In the genomic region with DNA sequence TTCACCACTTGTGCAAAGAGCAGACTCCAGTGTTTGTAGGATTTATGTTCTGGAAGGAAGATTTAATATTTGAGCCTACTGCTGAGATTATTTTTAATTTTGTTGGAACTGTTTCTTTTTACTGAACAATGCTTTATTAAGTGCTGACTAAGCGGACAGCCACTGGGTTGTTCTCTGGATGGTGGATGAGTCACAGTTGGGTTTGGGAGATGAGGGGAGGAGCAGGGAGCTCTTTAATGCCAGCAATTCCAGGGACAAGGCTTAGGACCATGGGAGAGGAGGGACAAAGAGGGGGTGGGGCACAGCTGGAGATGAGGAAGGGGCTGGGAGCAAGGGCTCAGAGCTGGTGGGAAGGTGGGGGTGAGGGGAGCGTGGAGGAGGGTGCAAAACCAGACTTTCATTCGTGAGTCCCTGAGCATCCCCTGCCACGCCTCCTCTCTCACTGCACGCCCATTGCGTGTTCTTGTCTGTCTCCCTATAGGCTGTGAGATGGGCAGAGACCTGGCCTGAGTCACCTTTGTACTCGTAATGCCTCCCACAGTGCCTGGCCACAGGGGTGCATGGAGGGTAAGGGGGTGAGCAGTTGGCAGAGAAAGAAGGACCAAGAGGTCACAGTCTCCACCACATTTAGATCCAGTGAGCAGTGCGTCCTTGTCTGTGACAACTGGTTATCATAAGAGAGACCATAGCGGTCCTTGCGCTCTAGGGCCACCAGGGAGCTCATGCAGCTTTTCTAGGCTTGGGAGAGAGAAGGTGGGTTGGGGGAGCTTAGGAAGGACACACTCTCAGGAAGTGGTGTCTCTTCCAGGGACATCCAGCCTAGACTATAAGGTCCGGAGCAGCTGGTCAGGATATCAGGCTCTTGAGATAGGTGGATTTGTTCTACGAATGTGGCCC, we compare ENCODE assay signal across 11 cellular contexts. TPM values are rescaled to one million over a fixed set of nuclear protein-coding genes. Genes with fewer than 3 reads are reported as not detected.
DNase-seq lines count a peak whose midpoint lies in the region; ATAC-seq, FAIRE-seq and TF ChIP-seq lines count a peak whose summit lies in the region.
"Had no signal": no experiment of that assay in that cellular context is flagged by ENCODE, and none has a peak within 500 bp of the region (broad histone marks: within the 10 kb centered on the region; RNA-seq: fewer than 3 reads in every experiment).

No MANE protein-coding gene starts in this region.

- H3K27me3 ChIP-seq in lung (ENCODE audit: control insufficient read depth, insufficient read depth): no peaks in the 10 kb centered on the region

- H3K9me3 ChIP-seq in A549: no peaks in the 10 kb centered on the region
- no peaks in the 10 kb centered on the region for H3K9me3 ChIP-seq in lung (ENCODE audit: control insufficient read depth in 2 of 2, insufficient read depth in 1 of 2, low read length in 1 of 2)

- H3K4me1 ChIP-seq in A549 (peaks cover 10% of the 10 kb centered on the region; the same call in 2 of the 3 replicates), lung (ENCODE audit: control insufficient read depth in 2 of 2, insufficient read depth in 2 of 2, low read length in 2 of 2) (peaks cover 0 to 4% of the 10 kb centered on the region in 2 donors)

- FAIRE-seq in A549 (lab: Jason Lieb, UNC) (no peak), HTR-8/SVneo (lab: Jason Lieb, UNC) (no peak)
- FAIRE-seq: TTC549 had no signal

- TF ChIP-seq CTCF in A549 (IDR thresholded peaks at IDR 0.05) (no peak), lung (IDR thresholded peaks at IDR 0.05; ENCODE audit: control extremely low read depth, extremely low read depth) (no peak)

- ATAC-seq in A549 (peak; percentile 26 to 36; a peak in 1 of 6 replicates), lung (ENCODE audit: insufficient read depth, low FRiP score) (peak; percentile 14)
- no peak for ATAC-seq in stimulated activated naive CD8-positive, alpha-beta T cell treated with anti-CD3 and anti-CD28 coated beads, Interleukin-15, Interleukin-2, amounts not matched to agents 100 U/mL and 50 U/mL, for 24 hours

- WGBS in A549 (ENCODE audit: missing lambda C conversion rate): 56% methylated on average over 12 of the region's 12 CpGs
- WGBS in lung, 2 donors: 84 to 85% methylated on average over 12 of the region's 12 CpGs

- no peak overlapping the region for H3K27ac ChIP-seq in A549
- peak overlapping the region in 1 of 2 donors; percentile 56 for H3K27ac ChIP-seq in lung (ENCODE audit: low read depth in 1 of 2, low read length in 1 of 2)
- H3K27ac ChIP-seq: C4-2B had no signal

- H3K4me3 ChIP-seq in A549 (no peak overlapping the region), lung (no peak overlapping the region)

- POLR2A ChIA-PET in A549 (lab: Yijun Ruan, JAX): no interaction called here

- DNase-seq in A549 (ENCODE audit: low read depth in 1 of 2, low spot score in 1 of 2) (no peak), HTR-8/SVneo (ENCODE audit: insufficient read length, low spot score) (peak; percentile 66), dermis blood vessel endothelial cell (peak; percentile 29), lung (ENCODE audit: low spot score) (no peak), SIG-M5 treated with dmso at 0.1 percent for 504 hours (lab: John Stamatoyannopoulos, UW; ENCODE audit: unreplicated experiment) (no peak), SK-N-DZ (ENCODE audit: low spot score) (no peak), NCI-H2196 treated with DMSO at 0.1 percent for 48 hours (lab: John Stamatoyannopoulos, UW; ENCODE audit: unreplicated experiment) (no peak)
- DNase-seq in stimulated activated naive CD8-positive, alpha-beta T cell treated with anti-CD3 and anti-CD28 coated beads, Interleukin-15, Interleukin-2, amounts not matched to agents 100 U/mL and 50 U/mL, for 24 hours: no peak
- DNase-seq: NCI-H2081 treated with DMSO at 0.1 percent for 48 hours had no signal

- CTCF ChIA-PET in A549 (lab: Yijun Ruan, JAX): interaction anchor here (0.6 to 6.6 kb wide), 7 partner anchors 11 to 151 kb away, joined by 3 to 68 read pairs (median 4); no protein-coding TSS in a partner anchor

- no peak for TF ChIP-seq EP300 in A549 (IDR thresholded peaks at IDR 0.05)

- no peaks in the 10 kb centered on the region for H3K36me3 ChIP-seq in lung (ENCODE audit: control insufficient read depth in 2 of 2, insufficient read depth in 2 of 2, low read length in 2 of 2)

- no peak for TF ChIP-seq POLR2A in A549 (IDR thresholded peaks at IDR 0.05; ENCODE audit: low read length)

- H3K4me2 ChIP-seq in A549: 0 out of 3 replicates have a peak overlapping the region, but pooled peaks have one; percentile 4

- no peak for TF ChIP-seq RAD21 in A549 (conservative IDR thresholded peaks at IDR 0.05 in 1 of 2, IDR thresholded peaks at IDR 0.05 in 1 of 2)

TF ChIP-seq in A549, 52 proteins besides CTCF, POLR2A, EP300 and RAD21:
- TF ChIP-seq ZC3H11A (IDR thresholded peaks at IDR 0.05) (no peak), FOSB (CRISPR knock-in tag; IDR thresholded peaks at IDR 0.05) (no peak), FOSL2 (IDR thresholded peaks at IDR 0.05) (no peak), FOSL2 (CRISPR knock-in tag; IDR thresholded peaks at IDR 0.05) (0 out of 2 replicates have a peak, but pooled peaks have one; percentile 42), BHLHE40 (IDR thresholded peaks at IDR 0.05; ENCODE audit: low read depth, low read length) (no peak), MYC (IDR thresholded peaks at IDR 0.05; ENCODE audit: borderline replicate concordance, low read length) (no peak), TFCP2L1 (CRISPR knock-in tag; IDR thresholded peaks at IDR 0.05) (no peak), JUN (IDR thresholded peaks at IDR 0.05) (no peak), CHD2 (IDR thresholded peaks at IDR 0.05; ENCODE audit: low read length, partially characterized antibody) (no peak), KDM1A (IDR thresholded peaks at IDR 0.05; ENCODE audit: low read depth) (no peak), RFX5 (IDR thresholded peaks at IDR 0.05) (no peak), CEBPB (IDR thresholded peaks at IDR 0.05) (no peak), JUNB (IDR thresholded peaks at IDR 0.05) (no peak), MAZ (IDR thresholded peaks at IDR 0.05; ENCODE audit: borderline replicate concordance, low read depth, low read length) (no peak), MAFK (IDR thresholded peaks at IDR 0.05; ENCODE audit: partially characterized antibody) (peak; percentile 96)
- TF ChIP-seq, protein P1, sequence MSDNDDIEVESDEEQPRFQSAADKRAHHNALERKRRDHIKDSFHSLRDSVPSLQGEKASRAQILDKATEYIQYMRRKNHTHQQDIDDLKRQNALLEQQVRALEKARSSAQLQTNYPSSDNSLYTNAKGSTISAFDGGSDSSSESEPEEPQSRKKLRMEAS (IDR thresholded peaks at IDR 0.05): no peak

RNA-seq across cellular contexts. Expression of a gene that starts 18.4 kb away (rescaled TPM):
- polyA plus RNA-seq in A549 (2011; rRNA removed) (1.4 and 1.7 TPM in 2 replicates), A549 (2017; fragmentation: RNase III; extraction: RNeasy Plus Mini Kit Qiagen cat#74134 plus additional on column Dnase treatment) (2.2 to 3.6 TPM (median 3.1 TPM) in 3 replicates), lung (under 1 TPM; 0.59 to 0.63 TPM)
- 2.5 and 3.1 TPM in 2 replicates for polyA plus RNA-seq in A549 (2012; cell fraction: cytosol; rRNA removed)
- 14.1 and 15.1 TPM in 2 replicates for polyA plus RNA-seq in A549 (2012; cell fraction: nucleus; rRNA removed)
- 0.91 and 2.2 TPM in 2 replicates for polyA minus RNA-seq in A549 (2011; rRNA and poly(A)+ RNA removed)
- total RNA-seq in dermis blood vessel endothelial cell (0.17 and 0.37 TPM in 2 replicates), lung (1 to 10 TPM; 1.8 to 3.2 TPM)
- polyA plus RNA-seq in SK-N-DZ (2014; cell fraction: cytosol; rRNA removed): 0.30 and 0.46 TPM in 2 replicates
- polyA plus RNA-seq in SK-N-DZ (2014; cell fraction: nucleus; rRNA removed): 3.8 and 6.3 TPM in 2 replicates

RNA-seq across cellular contexts. Expression of a gene that starts 48.2 kb away (rescaled TPM):
- polyA plus RNA-seq in A549 (2011; rRNA removed) (13.3 and 18.4 TPM in 2 replicates), A549 (2017; fragmentation: RNase III; extraction: RNeasy Plus Mini Kit Qiagen cat#74134 plus additional on column Dnase treatment) (15.4 to 21.2 TPM (median 18.8 TPM) in 3 replicates), lung (10 to 100 TPM; 21.7 to 24.5 TPM)
- polyA plus RNA-seq in A549 (2012; cell fraction: cytosol; rRNA removed): 15.2 and 19.4 TPM in 2 replicates
- polyA plus RNA-seq in A549 (2012; cell fraction: nucleus; rRNA removed): 110 and 137 TPM in 2 replicates
- 25.5 and 39.6 TPM in 2 replicates for polyA minus RNA-seq in A549 (2011; rRNA and poly(A)+ RNA removed)
- total RNA-seq in dermis blood vessel endothelial cell (10.0 and 13.9 TPM in 2 replicates), lung (10 to 100 TPM; 21.5 to 46.0 TPM)
- 15.9 and 22.7 TPM in 2 replicates for polyA plus RNA-seq in SK-N-DZ (2014; cell fraction: cytosol; rRNA removed)
- polyA plus RNA-seq in SK-N-DZ (2014; cell fraction: nucleus; rRNA removed): 144 and 145 TPM in 2 replicates

Comparison
In these comparisons a context has a peak if more than half of its experiments do, and no peak if none do; other contexts are left out.
1. DNase-seq: peak in HTR-8/SVneo (single experiment) and dermis blood vessel endothelial cell (single experiment); none in A549 (0 of 2), lung (single experiment), SIG-M5 treated with dmso at 0.1 percent for 504 hours (single experiment), SK-N-DZ (single experiment), stimulated activated naive CD8-positive, alpha-beta T cell treated with anti-CD3 and anti-CD28 coated beads, Interleukin-15, Interleukin-2, amounts not matched to agents 100 U/mL and 50 U/mL, for 24 hours (single experiment) and NCI-H2196 treated with DMSO at 0.1 percent for 48 hours (single experiment).